Comparison of ENCODE assay signal across 25 cellular contexts in genomic region chr1:172423336-172423735, GRCh38. TPM values are rescaled to one million over a fixed set of nuclear protein-coding genes. Genes with fewer than 3 reads are reported as not detected.
A peak's percentile ranks its signal among the peaks of the same experiment; 100 is the strongest.
DNase-seq lines count a peak whose midpoint lies in the region; ATAC-seq and TF ChIP-seq lines count a peak whose summit lies in the region.
"Had no signal": no experiment of that assay in that cellular context is flagged by ENCODE, and none has a peak within 500 bp of the region (broad histone marks: within the 10 kb centered on the region; RNA-seq: fewer than 3 reads in every experiment).

No MANE protein-coding gene starts in this region.

- H3K36me3 ChIP-seq in breast epithelium, result no peaks in the 10 kb centered on the region
- H3K36me3 ChIP-seq in trophoblast cell (ENCODE audit: control insufficient read depth in 1 of 2, insufficient read depth in 2 of 2, low read length in 2 of 2), result no peaks in the 10 kb centered on the region
- H3K36me3 ChIP-seq in ascending aorta, result no peaks in the 10 kb centered on the region
- H3K36me3 ChIP-seq: BE2C had no signal

- H3K23ac ChIP-seq in trophoblast cell (ENCODE audit: low read length), result no peak overlapping the region

- POLR2A ChIA-PET in MCF 10A (lab: Yijun Ruan, JAX), result interaction anchor here (0.7 to 1.3 kb wide), 3 partner anchors 9 to 125 kb away, joined by 3 read pairs; partner anchors contain the start of gene PIGC

- H2AK5ac ChIP-seq in trophoblast cell (ENCODE audit: low read length), result no peak overlapping the region

- no peaks in the 10 kb centered on the region for H3K36me3 Mint-ChIP-seq in MCF 10A (ENCODE audit: insufficient read depth, unreplicated experiment)
- H3K36me3 Mint-ChIP-seq in activated T-helper 17 cell treated with anti-CD3 and anti-CD28 coated beads, Interleukin-2, amount 50 U/mL, for 72 hours (ENCODE audit: low read depth), result no peaks in the 10 kb centered on the region
- H3K36me3 Mint-ChIP-seq: CD14-positive monocyte had no signal

- no TSS peak for BruUV-seq in MCF 10A (replicated peaks; lab: Mats Ljungman, UMichigan)

- peak overlapping the region; percentile 37 for H2BK5ac ChIP-seq in trophoblast cell (ENCODE audit: low read depth, low read length, poor library complexity)

- peak overlapping the region; percentile 72 for H4K91ac ChIP-seq in trophoblast cell (ENCODE audit: low read depth, low read length)

- no CpG with 5 or more reads among the region's 2 CpGs for WGBS in trophoblast cell (ENCODE audit: extremely low coverage, insufficient coverage, insufficient read length)

- peak overlapping the region; percentile 47 for H3K27ac Mint-ChIP-seq in MCF 10A (ENCODE audit: low read depth, unreplicated experiment)
- peak overlapping the region; percentile 28 for H3K27ac Mint-ChIP-seq in activated T-helper 17 cell treated with anti-CD3 and anti-CD28 coated beads, Interleukin-2, amount 50 U/mL, for 72 hours
- H3K27ac Mint-ChIP-seq: CD14-positive monocyte; CD4-positive, alpha-beta T cell; CD8-positive, alpha-beta memory T cell; GM23338; H9 had no signal

- DNase-seq in MCF 10A (ENCODE audit: unreplicated experiment) (peak; percentile 34), breast epithelium (ENCODE audit: low spot score in 2 of 2) (no peak), epithelial cell of esophagus (ENCODE audit: low read depth) (peak; percentile 83), trophoblast cell (no peak), ascending aorta (ENCODE audit: low spot score in 2 of 2) (no peak), EL (no peak)
- DNase-seq: 8988T; ACHN; AML-193; BE2C; CD4-positive, alpha-beta T cell; CD8-positive, alpha-beta memory T cell; DMS 273 treated with DMSO at 0.1 percent for 48 hours; DMS79; GF-D8; H9 had no signal

- H3K4me1 ChIP-seq in breast epithelium, result no peaks in the 10 kb centered on the region
- no peaks in the 10 kb centered on the region for H3K4me1 ChIP-seq in trophoblast cell (ENCODE audit: control insufficient read depth in 1 of 2, insufficient read depth in 2 of 2, low read length in 2 of 2)
- H3K4me1 ChIP-seq in ascending aorta, result peaks cover 0 to 13% of the 10 kb centered on the region in 2 donors
- H3K4me1 ChIP-seq: A549, BE2C had no signal

- no peaks in the 10 kb centered on the region for H3K9me3 Mint-ChIP-seq in MCF 10A (ENCODE audit: unreplicated experiment)
- no peaks in the 10 kb centered on the region for H3K9me3 Mint-ChIP-seq in activated T-helper 17 cell treated with anti-CD3 and anti-CD28 coated beads, Interleukin-2, amount 50 U/mL, for 72 hours
- H3K9me3 Mint-ChIP-seq: CD14-positive monocyte; CD4-positive, alpha-beta T cell; CD8-positive, alpha-beta memory T cell; GM23338; H9 had no signal

- no peak overlapping the region for H3K4ac ChIP-seq in trophoblast cell (ENCODE audit: low read depth, low read length)

- H3K9me3 ChIP-seq in breast epithelium (no peaks in the 10 kb centered on the region), trophoblast cell (ENCODE audit: insufficient read depth, low read depth, low read length) (no peaks in the 10 kb centered on the region), ascending aorta (no peaks in the 10 kb centered on the region)
- H3K9me3 ChIP-seq: A549; BE2C; BLaER1 treated with 17β-estradiol and CSF1 and Interleukin-3, amounts not matched to agents 10 nM and 100 nM had no signal

- H3K27me3 ChIP-seq in breast epithelium (no peaks in the 10 kb centered on the region), trophoblast cell (ENCODE audit: insufficient read depth, low read length) (no peaks in the 10 kb centered on the region), ascending aorta (no peaks in the 10 kb centered on the region)
- H3K27me3 ChIP-seq: BE2C; BLaER1 treated with 17β-estradiol and CSF1 and Interleukin-3, amounts not matched to agents 10 nM and 100 nM had no signal

- H3K79me1 ChIP-seq in trophoblast cell (ENCODE audit: low read length), result peaks cover 4% of the 10 kb centered on the region

- peak overlapping the region; percentile 61 for H3K18ac ChIP-seq in trophoblast cell (ENCODE audit: low read length)

- TF ChIP-seq CTCF in MCF 10A (IDR thresholded peaks at IDR 0.05; ENCODE audit: unreplicated experiment), result no peak
- TF ChIP-seq CTCF in breast epithelium (IDR thresholded peaks at IDR 0.05), result no peak
- no peak for TF ChIP-seq CTCF in epithelial cell of esophagus (IDR thresholded peaks at IDR 0.05; ENCODE audit: insufficient read depth, low read depth, low read length, missing control alignments)
- TF ChIP-seq CTCF in ascending aorta (IDR thresholded peaks at IDR 0.05), result no peak

- H3K14ac ChIP-seq in trophoblast cell (ENCODE audit: low read length), result no peak overlapping the region

- no peak overlapping the region for H3K9ac ChIP-seq in trophoblast cell (ENCODE audit: low read length)
- H3K9ac ChIP-seq: BLaER1 treated with 17β-estradiol and CSF1 and Interleukin-3, amounts not matched to agents 10 nM and 100 nM had no signal

- H3K4me3 Mint-ChIP-seq in MCF 10A (ENCODE audit: unreplicated experiment), result no peak overlapping the region
- H3K4me3 Mint-ChIP-seq in activated T-helper 17 cell treated with anti-CD3 and anti-CD28 coated beads, Interleukin-2, amount 50 U/mL, for 72 hours, result no peak overlapping the region
- H3K4me3 Mint-ChIP-seq: CD14-positive monocyte; CD4-positive, alpha-beta T cell; CD8-positive, alpha-beta memory T cell; GM23338; H9 had no signal

- H3K79me2 ChIP-seq in trophoblast cell (ENCODE audit: control insufficient read depth, insufficient read depth, low read length, poor library complexity), result no peaks in the 10 kb centered on the region

- H3K27ac ChIP-seq in breast epithelium (no peak overlapping the region), trophoblast cell (ENCODE audit: low read depth, low read length) (no peak overlapping the region), ascending aorta (no peak overlapping the region)
- H3K27ac ChIP-seq: A549; BLaER1 treated with 17β-estradiol and CSF1 and Interleukin-3, amounts not matched to agents 10 nM and 100 nM had no signal

- no peak for TF ChIP-seq POLR2A in breast epithelium (IDR thresholded peaks at IDR 0.05)

- H3K4me3 ChIP-seq in breast epithelium (no peak overlapping the region), epithelial cell of esophagus (ENCODE audit: low read length) (no peak overlapping the region), trophoblast cell (ENCODE audit: low read depth, low read length) (no peak overlapping the region), ascending aorta (no peak overlapping the region)
- H3K4me3 ChIP-seq: A549; BLaER1 treated with 17β-estradiol and CSF1 and Interleukin-3, amounts not matched to agents 10 nM and 100 nM; GM23338 had no signal

- no peak overlapping the region for H4K8ac ChIP-seq in trophoblast cell (ENCODE audit: low read depth, low read length)

- H4K12ac ChIP-seq in trophoblast cell (ENCODE audit: low read depth, low read length), result no peak overlapping the region

- no peaks in the 10 kb centered on the region for H3K27me3 Mint-ChIP-seq in MCF 10A (ENCODE audit: insufficient read depth, unreplicated experiment)
- no peaks in the 10 kb centered on the region for H3K27me3 Mint-ChIP-seq in activated T-helper 17 cell treated with anti-CD3 and anti-CD28 coated beads, Interleukin-2, amount 50 U/mL, for 72 hours
- H3K27me3 Mint-ChIP-seq: CD4-positive, alpha-beta T cell had no signal

- H2AFZ ChIP-seq in trophoblast cell (ENCODE audit: insufficient read depth, low read length, poor library complexity), result no peak overlapping the region
- H2AFZ ChIP-seq: GM23338 had no signal

- ATAC-seq in activated T-helper 17 cell treated with anti-CD3 and anti-CD28 coated beads, Interleukin-2, amount 50 U/mL, for 72 hours (replicated peaks), result no peak
- ATAC-seq in GM21576 (IDR thresholded peaks at IDR 0.05; ENCODE audit: unreplicated experiment), result no peak
- ATAC-seq: A549, GM23338, HCT116 had no signal

- intact Hi-C loops in MCF 10A (cut with micrococcal nuclease), result loop anchor here (5.0 kb wide), 1 partner anchor 791 kb away; no protein-coding TSS in a partner anchor
- intact Hi-C loops in breast epithelium (cut with DNase I; ENCODE audit: low total_unique reads), result no loop called here
- intact Hi-C loops in ascending aorta (cut with DNase I), result no loop called here

- H3K4me1 Mint-ChIP-seq in MCF 10A (ENCODE audit: insufficient read depth, unreplicated experiment), result peaks cover 5% of the 10 kb centered on the region
- H3K4me1 Mint-ChIP-seq in activated T-helper 17 cell treated with anti-CD3 and anti-CD28 coated beads, Interleukin-2, amount 50 U/mL, for 72 hours, result no peaks in the 10 kb centered on the region

- peak overlapping the region; percentile 3 for H2BK120ac ChIP-seq in trophoblast cell (ENCODE audit: insufficient read depth, low read length, poor library complexity)

- no peak overlapping the region for H3K4me2 ChIP-seq in trophoblast cell (ENCODE audit: low read length)
- H3K4me2 ChIP-seq: A549; BLaER1 treated with 17β-estradiol and CSF1 and Interleukin-3, amounts not matched to agents 10 nM and 100 nM; GM23338 had no signal

- CTCF ChIA-PET in MCF 10A (lab: Yijun Ruan, JAX), result interaction anchor here (0.7 to 1.1 kb wide), 6 partner anchors 124 to 623 kb away, joined by 3 to 10 read pairs (median 4); no protein-coding TSS in a partner anchor

- H2BK12ac ChIP-seq in trophoblast cell (ENCODE audit: low read length), result no peak overlapping the region

RNA-seq across cellular contexts. Expression of gene C1orf105, which starts 2.9 kb away (rescaled TPM):
- total RNA-seq in MCF 10A (2022) (not detected in 2 replicates), breast epithelium (not detected), ascending aorta (not detected)
- under 1 TPM in 1 of 2 donors, not detected in 1; 0.37 TPM for total RNA-seq in activated T-helper 17 cell treated with anti-CD3 and anti-CD28 coated beads, Interleukin-2, amount 50 U/mL, for 72 hours
- polyA plus RNA-seq in trophoblast cell (2013), result 36.7 and 38.1 TPM in 2 replicates
- total RNA-seq: CD4-positive, alpha-beta T cell; CD8-positive, alpha-beta memory T cell; G401; GM23338; H4; H9 had no signal
- polyA plus RNA-seq: CD14-positive monocyte; CD8-positive, alpha-beta memory T cell; GM23338 had no signal

RNA-seq across cellular contexts. Expression of gene PIGC, which starts 20.5 kb away (rescaled TPM):
- total RNA-seq in MCF 10A (2022) (20.2 and 23.1 TPM in 2 replicates), breast epithelium (10 to 100 TPM; 20.3 to 39.2 (median 29.3) TPM), ascending aorta (20.0 TPM)
- 10 to 100 TPM; 11.3 to 13.3 TPM for total RNA-seq in activated T-helper 17 cell treated with anti-CD3 and anti-CD28 coated beads, Interleukin-2, amount 50 U/mL, for 72 hours
- 24.8 and 24.9 TPM in 2 replicates for polyA plus RNA-seq in trophoblast cell (2013)

Comparison
In these comparisons a context has a peak if more than half of its experiments do, and no peak if none do; other contexts are left out.
1. DNase-seq: peak in MCF 10A (single experiment) and epithelial cell of esophagus (single experiment); none in breast epithelium (0 of 2), trophoblast cell (0 of 2), ascending aorta (0 of 2) and EL (single experiment).